Comparison of ENCODE assay signal across 24 cellular contexts in genomic region chr21:31103571-31104265, GRCh38.
DNase-seq lines count a peak whose midpoint lies in the region; ATAC-seq, FAIRE-seq and TF ChIP-seq lines count a peak whose summit lies in the region.
"Had no signal": no experiment of that assay in that cellular context is flagged by ENCODE, and none has a peak within 500 bp of the region (broad histone marks: within the 10 kb centered on the region; RNA-seq: fewer than 3 reads in every experiment).

No MANE protein-coding gene starts in this region.

- H3K36me3 ChIP-seq in right lobe of liver (no peaks in the 10 kb centered on the region), HepG2 (replicated peaks in 1 of 2; ENCODE audit: control insufficient read depth in 1 of 2, insufficient read depth in 2 of 2, low read length in 2 of 2) (no peaks in the 10 kb centered on the region), MM.1S (replicated peaks; ENCODE audit: insufficient read depth, low read length) (no peaks in the 10 kb centered on the region)
- H3K36me3 ChIP-seq: HAP-1, upper lobe of left lung had no signal

- FAIRE-seq in HepG2 (lab: Jason Lieb, UNC) = no peak
- FAIRE-seq: colon, GM18507 had no signal

- TF ChIP-seq CTCF in right lobe of liver (IDR thresholded peaks at IDR 0.05) = no peak
- TF ChIP-seq CTCF in HepG2 (CRISPR knock-in tag; IDR thresholded peaks at IDR 0.05) = no peak
- TF ChIP-seq CTCF in MM.1S (IDR thresholded peaks at IDR 0.05; ENCODE audit: low read length) = no peak

- TF ChIP-seq EP300 in HepG2 (IDR thresholded peaks at IDR 0.05; ENCODE audit: low read depth in 2 of 2, low read length in 2 of 2) (no peak), HepG2 (CRISPR knock-in tag; IDR thresholded peaks at IDR 0.05; ENCODE audit: borderline replicate concordance) (no peak)

- ATAC-seq in right lobe of liver (peak in 3 of 4 donors; percentile 22 to 43 (median 28)), HepG2 (no peak), GM19324 (IDR thresholded peaks at IDR 0.05; ENCODE audit: low FRiP score, unreplicated experiment) (no peak)
- ATAC-seq: effector memory CD8-positive, alpha-beta T cell; left cardiac atrium had no signal

- no peaks in the 10 kb centered on the region for H3K79me2 ChIP-seq in HepG2 (ENCODE audit: insufficient read depth, low read length)
- H3K79me2 ChIP-seq in MM.1S (ENCODE audit: low read length) = no peaks in the 10 kb centered on the region

- H3K4me1 ChIP-seq in right lobe of liver (no peaks in the 10 kb centered on the region), HepG2 (ENCODE audit: insufficient read depth, low read length) (no peaks in the 10 kb centered on the region), MM.1S (ENCODE audit: low read length) (peaks cover 34% of the 10 kb centered on the region)
- H3K4me1 ChIP-seq: HAP-1 had no signal

- H3K4me3 ChIP-seq in right lobe of liver (no peak overlapping the region), HepG2 (replicated peaks in 1 of 3; ENCODE audit: insufficient read depth in 1 of 3, low read depth in 2 of 3, low read length in 3 of 3) (no peak overlapping the region), MM.1S (ENCODE audit: low read length) (0 out of 2 replicates have a peak overlapping the region, but pooled peaks have one; percentile 21)
- H3K4me3 ChIP-seq: HAP-1, upper lobe of left lung had no signal

- 73% methylated on average over 4 of the region's 4 CpGs for WGBS in right lobe of liver (ENCODE audit: insufficient coverage, low coverage, low lambda C conversion rate, missing lambda C conversion rate)
- 14% methylated on average over 4 of the region's 4 CpGs for WGBS in HepG2 (ENCODE audit: low lambda C conversion rate)

- H3K9ac ChIP-seq in HepG2 (ENCODE audit: insufficient read depth, low read depth, low read length) (no peak overlapping the region), MM.1S (ENCODE audit: low read length) (peak overlapping the region; percentile 28; the same call in 1 of the 2 replicates)

- no TSS peak for BruUV-seq in HepG2 (replicated peaks; lab: Mats Ljungman, UMichigan)

- H3K4me2 ChIP-seq in HepG2 (ENCODE audit: low read depth, low read length) = no peak overlapping the region
- peak overlapping the region; percentile 65 for H3K4me2 ChIP-seq in MM.1S (ENCODE audit: low read depth, low read length)

- CTCF ChIA-PET in HepG2 (lab: Yijun Ruan, JAX; ENCODE audit: low intra/inter-chr PET ratio, low total read pairs) = no interaction called here

- intact Hi-C loops in right lobe of liver (cut with DNase I) (no loop called here), HepG2 (cut with micrococcal nuclease; ENCODE audit: unreplicated experiment) (no loop called here)

- POLR2A ChIA-PET in HepG2 (lab: Yijun Ruan, JAX) = no interaction called here

- H3F3A ChIP-seq in MM.1S (ENCODE audit: insufficient read depth, low read length) = peaks cover 7% of the 10 kb centered on the region; the same call in 1 of the 2 replicates

- H4K20me1 ChIP-seq in HepG2 (ENCODE audit: insufficient read depth, low read length) (no peaks in the 10 kb centered on the region), MM.1S (ENCODE audit: insufficient read depth, low read length) (no peaks in the 10 kb centered on the region)

- H2AFZ ChIP-seq in HepG2 (ENCODE audit: low read length) (no peak overlapping the region), MM.1S (ENCODE audit: low read length) (peak overlapping the region; percentile 43)

- DNase-seq in right lobe of liver (no peak), HepG2 (ENCODE audit: low spot score) (no peak), MM.1S (no peak), NCI-H446 (lab: John Stamatoyannopoulos, UW) (no peak), NCI-H1048 (lab: John Stamatoyannopoulos, UW) (no peak)
- DNase-seq: activated CD4-positive, alpha-beta T cell treated with anti-CD3 and anti-CD28 coated beads, Interleukin-2, amount 50 U/mL, for 1 hour; activated CD8-positive, alpha-beta memory T cell treated with anti-CD3 and anti-CD28 coated beads, Interleukin-2, amount 50 U/mL, for 4 hours; activated effector memory CD4-positive, alpha-beta T cell treated with Interleukin-2 at 50 U/mL for 16 hours; DMS79; effector memory CD8-positive, alpha-beta T cell; foreskin melanocyte; left cardiac atrium; NCI-H1092 treated with DMSO at 0.1 percent for 48 hours; NCI-H2029; NCI-H82; Right ventricle myocardium superior; upper lobe of left lung had no signal

- H3K9me2 ChIP-seq in MM.1S (replicated peaks; ENCODE audit: insufficient read depth, low read length) = no peaks in the 10 kb centered on the region

- no peak overlapping the region for H3K27ac ChIP-seq in right lobe of liver
- no peak overlapping the region for H3K27ac ChIP-seq in HepG2 (ENCODE audit: extremely low read length, insufficient read depth, low read length)
- H3K27ac ChIP-seq in MM.1S (ENCODE audit: low read length) = peak overlapping the region; percentile 76; the same call in 1 of the 2 replicates
- peak overlapping the region; percentile 39 for H3K27ac ChIP-seq in cingulate gyrus (ENCODE audit: low read depth, low read length)
- H3K27ac ChIP-seq in temporal lobe (ENCODE audit: low read depth, low read length) = peak overlapping the region; percentile 14
- H3K27ac ChIP-seq: HL-60, upper lobe of left lung had no signal

- no peak for TF ChIP-seq RAD21 in HepG2 (CRISPR knock-in tag; IDR thresholded peaks at IDR 0.05)

- in situ Hi-C loops in HepG2 (cut with HindIII; ENCODE audit: extremely low pct_ligation_motif_present, low pct_unique_long_range_greater_than_20kb) = no loop called here

- H3K9me3 ChIP-seq in right lobe of liver (no peaks in the 10 kb centered on the region), HepG2 (ENCODE audit: low read length) (no peaks in the 10 kb centered on the region), MM.1S (replicated peaks; ENCODE audit: insufficient read depth, low read length) (no peaks in the 10 kb centered on the region)
- H3K9me3 ChIP-seq: HAP-1, upper lobe of left lung had no signal

- H3K27me3 ChIP-seq in right lobe of liver (no peaks in the 10 kb centered on the region), HepG2 (ENCODE audit: control insufficient read depth in 1 of 2, insufficient read depth in 2 of 2, low read length in 2 of 2) (no peaks in the 10 kb centered on the region), MM.1S (replicated peaks; ENCODE audit: insufficient read depth, low read length) (no peaks in the 10 kb centered on the region)
- H3K27me3 ChIP-seq: upper lobe of left lung had no signal

- TF ChIP-seq POLR2A in right lobe of liver (IDR thresholded peaks at IDR 0.05) = no peak
- no peak for TF ChIP-seq POLR2A in HepG2 (IDR thresholded peaks at IDR 0.05; ENCODE audit: insufficient read depth in 1 of 2, low read depth in 2 of 2, low read length in 2 of 2)

TF ChIP-seq in HepG2, 621 proteins besides CTCF, POLR2A, EP300 and RAD21 (continues in another document):
- no peak for TF ChIP-seq HDAC2 (CRISPR knock-in tag; IDR thresholded peaks at IDR 0.05)
- TF ChIP-seq TERF1 (CRISPR knock-in tag; IDR thresholded peaks at IDR 0.05) = no peak
- TF ChIP-seq ZNF282 (IDR thresholded peaks at IDR 0.05; ENCODE audit: partially characterized antibody) = no peak
- no peak for TF ChIP-seq ZNF253 (CRISPR knock-in tag; IDR thresholded peaks at IDR 0.05; ENCODE audit: borderline replicate concordance)
- TF ChIP-seq, protein P1, sequence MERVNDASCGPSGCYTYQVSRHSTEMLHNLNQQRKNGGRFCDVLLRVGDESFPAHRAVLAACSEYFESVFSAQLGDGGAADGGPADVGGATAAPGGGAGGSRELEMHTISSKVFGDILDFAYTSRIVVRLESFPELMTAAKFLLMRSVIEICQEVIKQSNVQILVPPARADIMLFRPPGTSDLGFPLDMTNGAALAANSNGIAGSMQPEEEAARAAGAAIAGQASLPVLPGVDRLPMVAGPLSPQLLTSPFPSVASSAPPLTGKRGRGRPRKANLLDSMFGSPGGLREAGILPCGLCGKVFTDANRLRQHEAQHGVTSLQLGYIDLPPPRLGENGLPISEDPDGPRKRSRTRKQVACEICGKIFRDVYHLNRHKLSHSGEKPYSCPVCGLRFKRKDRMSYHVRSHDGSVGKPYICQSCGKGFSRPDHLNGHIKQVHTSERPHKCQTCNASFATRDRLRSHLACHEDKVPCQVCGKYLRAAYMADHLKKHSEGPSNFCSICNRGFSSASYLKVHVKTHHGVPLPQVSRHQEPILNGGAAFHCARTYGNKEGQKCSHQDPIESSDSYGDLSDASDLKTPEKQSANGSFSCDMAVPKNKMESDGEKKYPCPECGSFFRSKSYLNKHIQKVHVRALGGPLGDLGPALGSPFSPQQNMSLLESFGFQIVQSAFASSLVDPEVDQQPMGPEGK (CRISPR knock-in tag; IDR thresholded peaks at IDR 0.05) = no peak
- TF ChIP-seq, protein P2, sequence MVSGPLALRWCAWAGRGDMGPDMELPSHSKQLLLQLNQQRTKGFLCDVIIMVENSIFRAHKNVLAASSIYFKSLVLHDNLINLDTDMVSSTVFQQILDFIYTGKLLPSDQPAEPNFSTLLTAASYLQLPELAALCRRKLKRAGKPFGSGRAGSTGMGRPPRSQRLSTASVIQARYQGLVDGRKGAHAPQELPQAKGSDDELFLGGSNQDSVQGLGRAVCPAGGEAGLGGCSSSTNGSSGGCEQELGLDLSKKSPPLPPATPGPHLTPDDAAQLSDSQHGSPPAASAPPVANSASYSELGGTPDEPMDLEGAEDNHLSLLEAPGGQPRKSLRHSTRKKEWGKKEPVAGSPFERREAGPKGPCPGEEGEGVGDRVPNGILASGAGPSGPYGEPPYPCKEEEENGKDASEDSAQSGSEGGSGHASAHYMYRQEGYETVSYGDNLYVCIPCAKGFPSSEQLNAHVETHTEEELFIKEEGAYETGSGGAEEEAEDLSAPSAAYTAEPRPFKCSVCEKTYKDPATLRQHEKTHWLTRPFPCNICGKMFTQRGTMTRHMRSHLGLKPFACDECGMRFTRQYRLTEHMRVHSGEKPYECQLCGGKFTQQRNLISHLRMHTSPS (CRISPR knock-in tag; IDR thresholded peaks at IDR 0.05; ENCODE audit: low read depth) = no peak

Comparison
In these comparisons a context has a peak if more than half of its experiments do, and no peak if none do; other contexts are left out.
1. ATAC-seq: peak in right lobe of liver (3 of 4); none in HepG2 (single experiment) and GM19324 (single experiment).
2. H3K27ac ChIP-seq: peak in MM.1S (single experiment), cingulate gyrus (single experiment) and temporal lobe (single experiment); none in right lobe of liver (0 of 3) and HepG2 (single experiment).